Comparison of ENCODE assay signal across 1 cellular context in the genomic region with DNA sequence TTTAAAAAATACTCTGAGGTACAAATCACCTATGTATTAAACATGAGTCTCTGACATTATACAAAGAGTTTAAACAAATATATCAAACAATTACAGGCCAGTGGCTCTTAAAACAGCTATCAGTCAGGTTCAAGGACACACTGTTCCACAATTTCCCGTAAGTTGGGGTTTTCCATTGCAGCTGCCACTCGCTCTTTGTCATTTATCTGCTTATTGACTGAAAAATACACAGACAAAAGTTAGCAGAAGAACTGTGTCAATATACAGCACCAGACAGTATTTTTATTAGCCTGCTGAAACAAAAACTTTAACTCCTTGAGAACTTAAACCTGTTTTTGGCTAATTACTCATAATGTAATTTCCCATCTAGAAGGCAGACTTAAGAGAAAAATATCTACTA.
TF ChIP-seq lines count a peak whose summit lies in the region.

No MANE protein-coding gene starts in this region.

TF ChIP-seq in endothelial cell of umbilical vein, 7 proteins besides CTCF, POLR2A, EP300 and RAD21:
- TF ChIP-seq, protein P1, sequence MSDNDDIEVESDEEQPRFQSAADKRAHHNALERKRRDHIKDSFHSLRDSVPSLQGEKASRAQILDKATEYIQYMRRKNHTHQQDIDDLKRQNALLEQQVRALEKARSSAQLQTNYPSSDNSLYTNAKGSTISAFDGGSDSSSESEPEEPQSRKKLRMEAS (IDR thresholded peaks at IDR 0.05; ENCODE audit: insufficient read depth, insufficient read length), result no peak
- TF ChIP-seq EZH2 (IDR thresholded peaks at IDR 0.05; ENCODE audit: borderline replicate concordance, low read depth, low read length, severe bottlenecking), result no peak
- no peak for TF ChIP-seq MYC (IDR thresholded peaks at IDR 0.05; ENCODE audit: low read depth, low read length)
- TF ChIP-seq FOS (IDR thresholded peaks at IDR 0.05; ENCODE audit: borderline replicate concordance, insufficient read depth, low read length), result no peak
- TF ChIP-seq POLR2AphosphoS5 (IDR thresholded peaks at IDR 0.05; ENCODE audit: insufficient read depth, low read depth, low read length), result no peak
- no peak for TF ChIP-seq GATA2 (IDR thresholded peaks at IDR 0.05; ENCODE audit: insufficient read depth, insufficient read length, low read depth, low read length)
